1 cellular context compared by ENCODE assay signal in the genomic region with DNA sequence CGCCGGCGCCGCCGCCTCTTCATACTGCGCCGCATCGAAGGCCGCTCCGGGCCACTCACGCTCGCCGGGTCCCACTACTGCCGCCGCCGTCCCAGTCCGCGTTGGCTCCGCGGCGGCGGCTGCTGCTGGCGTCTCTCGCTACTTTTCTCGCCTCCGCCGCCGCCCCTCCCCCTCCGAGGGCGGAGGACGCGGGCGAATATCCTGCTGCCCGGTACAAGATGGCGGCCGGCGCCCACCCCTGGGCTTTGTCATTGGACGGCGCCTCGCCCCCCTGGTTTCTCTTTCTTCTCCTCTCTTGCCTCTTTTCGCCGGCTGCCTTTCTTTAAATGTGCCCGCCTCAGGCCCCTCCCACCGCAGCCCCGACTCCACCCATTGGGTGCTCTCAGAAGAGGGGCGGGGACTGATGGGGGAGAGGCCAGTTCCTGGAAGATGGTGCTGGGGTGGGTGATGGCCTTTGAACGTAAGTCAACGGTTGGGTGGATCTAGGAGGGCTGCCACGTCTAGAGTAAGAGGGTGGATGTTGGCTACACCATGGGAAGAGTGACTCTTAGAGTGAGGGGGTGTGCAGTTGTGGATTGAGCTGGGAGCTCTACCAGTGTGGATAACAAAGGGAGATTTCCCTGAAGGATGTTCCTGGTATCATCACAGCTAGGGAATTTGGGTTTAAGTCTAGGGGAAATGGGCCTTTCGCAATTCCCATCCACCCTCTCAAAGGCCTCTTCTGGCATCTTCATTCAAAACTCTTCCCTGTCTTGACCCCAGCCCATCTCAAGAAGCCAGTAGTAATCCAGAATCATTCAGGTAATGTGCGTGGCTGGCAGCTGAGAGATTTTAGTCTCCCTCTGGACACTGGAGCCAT.
TF ChIP-seq lines count a peak whose summit lies in the region.

TSS of gene CCDC71L (minus strand) at position 297 of the 859 bp plus-strand sequence. CDS start at position 35, 262 bp downstream.

TF ChIP-seq in GM23338, 12 proteins besides CTCF, POLR2A, EP300 and RAD21:
- TF ChIP-seq CREB1 (CRISPR knock-in tag; IDR thresholded peaks at IDR 0.05; ENCODE audit: low read depth) (peak; percentile 47; the same call in 1 of the 2 replicates), ZNF331 (CRISPR knock-in tag; IDR thresholded peaks at IDR 0.05; ENCODE audit: low read depth) (no peak), JUNB (IDR thresholded peaks at IDR 0.05; ENCODE audit: unreplicated experiment) (no peak), POLR2AphosphoS5 (IDR thresholded peaks at IDR 0.05; ENCODE audit: low read depth) (peak; percentile 72), ZNF114 (CRISPR knock-in tag; IDR thresholded peaks at IDR 0.05) (peak; percentile 71; the same call in 1 of the 2 replicates), EZH2 (IDR thresholded peaks at IDR 0.05; ENCODE audit: low read depth, unreplicated experiment) (no peak)
- TF ChIP-seq, protein P1, sequence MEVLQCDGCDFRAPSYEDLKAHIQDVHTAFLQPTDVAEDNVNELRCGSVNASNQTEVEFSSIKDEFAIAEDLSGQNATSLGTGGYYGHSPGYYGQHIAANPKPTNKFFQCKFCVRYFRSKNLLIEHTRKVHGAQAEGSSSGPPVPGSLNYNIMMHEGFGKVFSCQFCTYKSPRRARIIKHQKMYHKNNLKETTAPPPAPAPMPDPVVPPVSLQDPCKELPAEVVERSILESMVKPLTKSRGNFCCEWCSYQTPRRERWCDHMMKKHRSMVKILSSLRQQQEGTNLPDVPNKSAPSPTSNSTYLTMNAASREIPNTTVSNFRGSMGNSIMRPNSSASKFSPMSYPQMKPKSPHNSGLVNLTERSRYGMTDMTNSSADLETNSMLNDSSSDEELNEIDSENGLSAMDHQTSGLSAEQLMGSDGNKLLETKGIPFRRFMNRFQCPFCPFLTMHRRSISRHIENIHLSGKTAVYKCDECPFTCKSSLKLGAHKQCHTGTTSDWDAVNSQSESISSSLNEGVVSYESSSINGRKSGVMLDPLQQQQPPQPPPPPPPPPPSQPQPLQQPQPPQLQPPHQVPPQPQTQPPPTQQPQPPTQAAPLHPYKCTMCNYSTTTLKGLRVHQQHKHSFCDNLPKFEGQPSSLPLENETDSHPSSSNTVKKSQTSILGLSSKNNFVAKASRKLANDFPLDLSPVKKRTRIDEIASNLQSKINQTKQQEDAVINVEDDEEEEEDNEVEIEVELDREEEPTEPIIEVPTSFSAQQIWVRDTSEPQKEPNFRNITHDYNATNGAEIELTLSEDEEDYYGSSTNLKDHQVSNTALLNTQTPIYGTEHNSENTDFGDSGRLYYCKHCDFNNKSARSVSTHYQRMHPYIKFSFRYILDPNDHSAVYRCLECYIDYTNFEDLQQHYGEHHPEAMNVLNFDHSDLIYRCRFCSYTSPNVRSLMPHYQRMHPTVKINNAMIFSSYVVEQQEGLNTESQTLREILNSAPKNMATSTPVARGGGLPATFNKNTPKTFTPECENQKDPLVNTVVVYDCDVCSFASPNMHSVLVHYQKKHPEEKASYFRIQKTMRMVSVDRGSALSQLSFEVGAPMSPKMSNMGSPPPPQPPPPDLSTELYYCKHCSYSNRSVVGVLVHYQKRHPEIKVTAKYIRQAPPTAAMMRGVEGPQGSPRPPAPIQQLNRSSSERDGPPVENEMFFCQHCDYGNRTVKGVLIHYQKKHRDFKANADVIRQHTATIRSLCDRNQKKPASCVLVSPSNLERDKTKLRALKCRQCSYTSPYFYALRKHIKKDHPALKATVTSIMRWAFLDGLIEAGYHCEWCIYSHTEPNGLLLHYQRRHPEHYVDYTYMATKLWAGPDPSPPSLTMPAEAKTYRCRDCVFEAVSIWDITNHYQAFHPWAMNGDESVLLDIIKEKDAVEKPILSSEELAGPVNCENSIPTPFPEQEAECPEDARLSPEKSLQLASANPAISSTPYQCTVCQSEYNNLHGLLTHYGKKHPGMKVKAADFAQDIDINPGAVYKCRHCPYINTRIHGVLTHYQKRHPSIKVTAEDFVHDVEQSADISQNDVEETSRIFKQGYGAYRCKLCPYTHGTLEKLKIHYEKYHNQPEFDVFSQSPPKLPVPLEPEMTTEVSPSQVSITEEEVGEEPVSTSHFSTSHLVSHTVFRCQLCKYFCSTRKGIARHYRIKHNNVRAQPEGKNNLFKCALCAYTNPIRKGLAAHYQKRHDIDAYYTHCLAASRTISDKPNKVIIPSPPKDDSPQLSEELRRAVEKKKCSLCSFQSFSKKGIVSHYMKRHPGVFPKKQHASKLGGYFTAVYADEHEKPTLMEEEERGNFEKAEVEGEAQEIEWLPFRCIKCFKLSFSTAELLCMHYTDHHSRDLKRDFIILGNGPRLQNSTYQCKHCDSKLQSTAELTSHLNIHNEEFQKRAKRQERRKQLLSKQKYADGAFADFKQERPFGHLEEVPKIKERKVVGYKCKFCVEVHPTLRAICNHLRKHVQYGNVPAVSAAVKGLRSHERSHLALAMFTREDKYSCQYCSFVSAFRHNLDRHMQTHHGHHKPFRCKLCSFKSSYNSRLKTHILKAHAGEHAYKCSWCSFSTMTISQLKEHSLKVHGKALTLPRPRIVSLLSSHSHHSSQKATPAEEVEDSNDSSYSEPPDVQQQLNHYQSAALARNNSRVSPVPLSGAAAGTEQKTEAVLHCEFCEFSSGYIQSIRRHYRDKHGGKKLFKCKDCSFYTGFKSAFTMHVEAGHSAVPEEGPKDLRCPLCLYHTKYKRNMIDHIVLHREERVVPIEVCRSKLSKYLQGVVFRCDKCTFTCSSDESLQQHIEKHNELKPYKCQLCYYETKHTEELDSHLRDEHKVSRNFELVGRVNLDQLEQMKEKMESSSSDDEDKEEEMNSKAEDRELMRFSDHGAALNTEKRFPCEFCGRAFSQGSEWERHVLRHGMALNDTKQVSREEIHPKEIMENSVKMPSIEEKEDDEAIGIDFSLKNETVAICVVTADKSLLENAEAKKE (CRISPR knock-in tag; IDR thresholded peaks at IDR 0.05), result peak; percentile 66
